14 cellular contexts compared by ENCODE assay signal in genomic region chr12:47111854-47112253, GRCh38.
"Had no signal": no experiment of that assay in that cellular context is flagged by ENCODE, and none has a peak within 500 bp of the region (broad histone marks: within the 10 kb centered on the region; RNA-seq: fewer than 3 reads in every experiment).

No MANE protein-coding gene starts in this region.

- H3K27me3 Mint-ChIP-seq: activated naive CD4-positive, alpha-beta T cell treated with anti-CD3 and anti-CD28 coated beads, Interleukin-2, amount 10 ng/mL, durations not matched to agents 7 days and 5 days; brain; progenitor cell of endocrine pancreas had no signal

- ATAC-seq: left ventricle myocardium superior, right cardiac atrium had no signal

- H3K4me3 Mint-ChIP-seq: activated naive CD4-positive, alpha-beta T cell treated with anti-CD3 and anti-CD28 coated beads, Interleukin-2, amount 10 ng/mL, durations not matched to agents 7 days and 5 days; brain; nephron progenitor cell had no signal

- H3K4me1 Mint-ChIP-seq: brain had no signal

- H3K27ac Mint-ChIP-seq: brain, progenitor cell of endocrine pancreas had no signal

- H3K36me3 Mint-ChIP-seq: brain had no signal

- DNase-seq: central memory CD4-positive, alpha-beta T cell; effector CD4-positive, alpha-beta T cell; foreskin fibroblast; glutamatergic neuron; kidney glomerular epithelial cell; left ventricle myocardium superior; mesenchymal stem cell; nephron progenitor cell; right cardiac atrium; Right ventricle myocardium superior; SK-N-SH had no signal

- H3K9me3 Mint-ChIP-seq: activated naive CD4-positive, alpha-beta T cell treated with anti-CD3 and anti-CD28 coated beads, Interleukin-2, amount 10 ng/mL, durations not matched to agents 7 days and 5 days; brain; nephron progenitor cell had no signal
